Comparison of ENCODE assay signal across 14 cellular contexts in the genomic region with DNA sequence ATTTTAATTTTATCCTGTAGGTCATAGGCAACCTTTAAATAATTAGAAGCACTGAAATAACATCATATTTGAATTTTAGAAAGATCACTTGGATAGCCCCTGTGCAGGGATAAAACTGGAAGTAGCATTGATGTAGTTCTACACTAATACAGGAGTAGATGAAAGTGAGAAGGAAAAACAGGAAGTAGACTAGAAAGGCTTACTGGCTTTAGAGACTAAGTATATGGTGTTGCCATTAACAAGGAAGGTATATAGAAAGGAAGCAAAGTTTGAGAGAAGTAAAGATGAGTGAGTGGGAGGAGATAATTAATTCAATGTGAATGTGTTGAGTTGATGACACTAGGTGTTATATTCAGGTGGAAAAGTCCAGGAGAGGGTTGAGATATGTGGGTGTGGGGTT.
DNase-seq lines count a peak whose midpoint lies in the region; ATAC-seq and TF ChIP-seq lines count a peak whose summit lies in the region.
"Had no signal": no experiment of that assay in that cellular context is flagged by ENCODE, and none has a peak within 500 bp of the region (broad histone marks: within the 10 kb centered on the region; RNA-seq: fewer than 3 reads in every experiment).

No MANE protein-coding gene starts in this region.

- H3K36me3 ChIP-seq in lower lobe of right lung: no peaks in the 10 kb centered on the region
- H3K36me3 ChIP-seq in left ventricle myocardium inferior: no peaks in the 10 kb centered on the region

- H3K4me3 ChIP-seq in lower lobe of right lung (no peak overlapping the region), left ventricle myocardium inferior (no peak overlapping the region)

- H3K27ac ChIP-seq in lower lobe of right lung (no peak overlapping the region), left ventricle myocardium inferior (replicated peaks) (no peak overlapping the region)
- H3K27ac ChIP-seq: VCaP had no signal

- intact Hi-C loops in lower lobe of right lung (cut with DNase I): no loop called here
- intact Hi-C loops in Right ventricle myocardium inferior (cut with DNase I): no loop called here
- intact Hi-C loops in left ventricle myocardium inferior (cut with micrococcal nuclease): no loop called here

- peaks cover 21% of the 10 kb centered on the region for H3K4me1 ChIP-seq in lower lobe of right lung
- H3K4me1 ChIP-seq in left ventricle myocardium inferior: peaks cover 13% of the 10 kb centered on the region

- no peaks in the 10 kb centered on the region for H3K9me3 ChIP-seq in lower lobe of right lung
- no peaks in the 10 kb centered on the region for H3K9me3 ChIP-seq in left ventricle myocardium inferior (replicated peaks)

- ATAC-seq in GM19452 (IDR thresholded peaks at IDR 0.05; ENCODE audit: unreplicated experiment): peak; percentile 75
- peak; percentile 88 for ATAC-seq in HG02870 (IDR thresholded peaks at IDR 0.05; ENCODE audit: unreplicated experiment)
- no peak for ATAC-seq in lower lobe of right lung
- no peak for ATAC-seq in Right ventricle myocardium inferior
- ATAC-seq: activated T-cell treated with anti-CD3 and anti-CD28 coated beads, Interleukin-2, amount 50 U/mL, for 4 hours; stimulated activated naive CD8-positive, alpha-beta T cell treated with anti-CD3 and anti-CD28 coated beads, Interleukin-15, amount 100 ng/mL, for 72 hours had no signal

- H3K27me3 ChIP-seq in lower lobe of right lung (ENCODE audit: low read depth) (no peaks in the 10 kb centered on the region), left ventricle myocardium inferior (ENCODE audit: low read depth) (no peaks in the 10 kb centered on the region)

- TF ChIP-seq CTCF in lower lobe of right lung (IDR thresholded peaks at IDR 0.05): no peak
- TF ChIP-seq CTCF in left ventricle myocardium inferior (IDR thresholded peaks at IDR 0.05; ENCODE audit: borderline replicate concordance): no peak

- peak; percentile 36 for DNase-seq in DMS53 (lab: John Stamatoyannopoulos, UW)
- peak; percentile 47 to 72 for DNase-seq in Kasumi-1 (lab: John Stamatoyannopoulos, UW)
- no peak for DNase-seq in lower lobe of right lung
- no peak for DNase-seq in RKO (ENCODE audit: low spot score)
- DNase-seq in Right ventricle myocardium inferior (ENCODE audit: missing footprints): no peak
- DNase-seq in left ventricle myocardium inferior: no peak
- DNase-seq: activated T-cell treated with anti-CD3 and anti-CD28 coated beads, Interleukin-2, amount 50 U/mL, for 4 hours; mesendoderm; NCI-H1694 treated with DMSO at 0.1 percent for 48 hours; RPMI8226; stimulated activated naive CD8-positive, alpha-beta T cell treated with anti-CD3 and anti-CD28 coated beads, Interleukin-15, amount 100 ng/mL, for 72 hours had no signal

Comparison
In these comparisons a context has a peak if more than half of its experiments do, and no peak if none do; other contexts are left out.
1. DNase-seq: peak in DMS53 (single experiment) and Kasumi-1 (2 of 2); none in lower lobe of right lung (single experiment), RKO (single experiment), Right ventricle myocardium inferior (single experiment) and left ventricle myocardium inferior (single experiment).
2. ATAC-seq: peak in GM19452 (single experiment) and HG02870 (single experiment); none in lower lobe of right lung (0 of 2) and Right ventricle myocardium inferior (single experiment).